1 cellular context compared by ENCODE assay signal in genomic region chr3:187139126-187139894, GRCh38.
TF ChIP-seq lines count a peak whose summit lies in the region.

Gene RPL39L, minus strand, starts transcription at chr3:187139496. Its CDS starts 18,196 bp downstream, at chr3:187121300.

TF ChIP-seq in K562, 482 proteins besides CTCF, POLR2A, EP300 and RAD21 (continued from another document and continues in another):
- TF ChIP-seq BRD9 (IDR thresholded peaks at IDR 0.05; ENCODE audit: low read depth, partially characterized antibody) (no peak), TAF1 (IDR thresholded peaks at IDR 0.05; ENCODE audit: control insufficient read depth, extremely low read depth, insufficient read depth, low read length, severe bottlenecking) (peak; percentile 73), HCFC1 (IDR thresholded peaks at IDR 0.05; ENCODE audit: low read depth, low read length) (peak; percentile 16), ARID3A (IDR thresholded peaks at IDR 0.05; ENCODE audit: borderline replicate concordance, low read depth, low read length) (no peak), ZNF311 (CRISPR knock-in tag; IDR thresholded peaks at IDR 0.05) (no peak), NR2F6 (CRISPR knock-in tag; IDR thresholded peaks at IDR 0.05) (no peak), MTF1 (CRISPR knock-in tag; IDR thresholded peaks at IDR 0.05; ENCODE audit: borderline replicate concordance) (no peak), ZNF764 (CRISPR knock-in tag; IDR thresholded peaks at IDR 0.05; ENCODE audit: low read depth) (no peak), NFATC3 (IDR thresholded peaks at IDR 0.05) (no peak), ZNF79 (CRISPR knock-in tag; IDR thresholded peaks at IDR 0.05; ENCODE audit: low read depth) (no peak), FOXK1 (CRISPR knock-in tag; IDR thresholded peaks at IDR 0.05; ENCODE audit: borderline replicate concordance) (no peak), TOE1 (IDR thresholded peaks at IDR 0.05; ENCODE audit: borderline replicate concordance) (peak; percentile 50; the same call in 1 of the 2 replicates), TOE1 (CRISPR knock-in tag; IDR thresholded peaks at IDR 0.05; ENCODE audit: borderline replicate concordance, low read depth) (no peak), RFX1 (IDR thresholded peaks at IDR 0.05) (no peak), ZNF318 (IDR thresholded peaks at IDR 0.05; ENCODE audit: borderline replicate concordance in 1 of 2, low read depth in 1 of 2) (no peak), CXXC5 (CRISPR knock-in tag; IDR thresholded peaks at IDR 0.05) (peak; percentile 88), SIRT6 (IDR thresholded peaks at IDR 0.05; ENCODE audit: low read depth, low read length) (no peak), STAT5B (CRISPR knock-in tag; IDR thresholded peaks at IDR 0.05) (no peak), GATA2 (CRISPR knock-in tag; IDR thresholded peaks at IDR 0.05) (no peak), ZSCAN32 (CRISPR knock-in tag; IDR thresholded peaks at IDR 0.05) (no peak), ZNF583 (CRISPR knock-in tag; IDR thresholded peaks at IDR 0.05) (peak; percentile 70; the same call in 1 of the 2 replicates), MECOM (CRISPR knock-in tag; IDR thresholded peaks at IDR 0.05) (no peak), HDAC2 (IDR thresholded peaks at IDR 0.05) (no peak; the same call in 1 of the 2 replicates), TBP (optimal IDR thresholded peaks at IDR 0.05; ENCODE audit: low read depth, low read length) (peak; percentile 76), TCF3 (CRISPR knock-in tag; IDR thresholded peaks at IDR 0.05) (0 out of 2 replicates have a peak, but pooled peaks have one; percentile 5), ZBTB26 (CRISPR knock-in tag; IDR thresholded peaks at IDR 0.05) (no peak), POLR3A (IDR thresholded peaks at IDR 0.05; ENCODE audit: borderline replicate concordance, extremely low read depth, insufficient read depth, insufficient read length) (no peak), PHF21A (IDR thresholded peaks at IDR 0.05; ENCODE audit: borderline replicate concordance, low read depth) (peak; percentile 76; the same call in 1 of the 2 replicates), POLR2G (IDR thresholded peaks at IDR 0.05; ENCODE audit: low read depth, low read length) (peak; percentile 96), JUND (IDR thresholded peaks at IDR 0.05; ENCODE audit: borderline replicate concordance, low read depth, low read length) (no peak), JUND (tag; IDR thresholded peaks at IDR 0.05; ENCODE audit: borderline replicate concordance, low read depth, low read length) (peak; percentile 8; the same call in 1 of the 3 replicates), C11orf30 (IDR thresholded peaks at IDR 0.05; ENCODE audit: low read depth) (peak; percentile 50)
- TF ChIP-seq, protein P1, sequence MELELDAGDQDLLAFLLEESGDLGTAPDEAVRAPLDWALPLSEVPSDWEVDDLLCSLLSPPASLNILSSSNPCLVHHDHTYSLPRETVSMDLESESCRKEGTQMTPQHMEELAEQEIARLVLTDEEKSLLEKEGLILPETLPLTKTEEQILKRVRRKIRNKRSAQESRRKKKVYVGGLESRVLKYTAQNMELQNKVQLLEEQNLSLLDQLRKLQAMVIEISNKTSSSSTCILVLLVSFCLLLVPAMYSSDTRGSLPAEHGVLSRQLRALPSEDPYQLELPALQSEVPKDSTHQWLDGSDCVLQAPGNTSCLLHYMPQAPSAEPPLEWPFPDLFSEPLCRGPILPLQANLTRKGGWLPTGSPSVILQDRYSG (tag; conservative IDR thresholded peaks at IDR 0.05; ENCODE audit: low read depth) = no peak
- TF ChIP-seq, protein P2, sequence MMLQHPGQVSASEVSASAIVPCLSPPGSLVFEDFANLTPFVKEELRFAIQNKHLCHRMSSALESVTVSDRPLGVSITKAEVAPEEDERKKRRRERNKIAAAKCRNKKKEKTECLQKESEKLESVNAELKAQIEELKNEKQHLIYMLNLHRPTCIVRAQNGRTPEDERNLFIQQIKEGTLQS (IDR thresholded peaks at IDR 0.05) = no peak
- TF ChIP-seq, protein P2 (CRISPR knock-in tag; conservative IDR thresholded peaks at IDR 0.05) = 0 out of 2 replicates have a peak, but pooled peaks have one; percentile 31
- TF ChIP-seq, protein P3, sequence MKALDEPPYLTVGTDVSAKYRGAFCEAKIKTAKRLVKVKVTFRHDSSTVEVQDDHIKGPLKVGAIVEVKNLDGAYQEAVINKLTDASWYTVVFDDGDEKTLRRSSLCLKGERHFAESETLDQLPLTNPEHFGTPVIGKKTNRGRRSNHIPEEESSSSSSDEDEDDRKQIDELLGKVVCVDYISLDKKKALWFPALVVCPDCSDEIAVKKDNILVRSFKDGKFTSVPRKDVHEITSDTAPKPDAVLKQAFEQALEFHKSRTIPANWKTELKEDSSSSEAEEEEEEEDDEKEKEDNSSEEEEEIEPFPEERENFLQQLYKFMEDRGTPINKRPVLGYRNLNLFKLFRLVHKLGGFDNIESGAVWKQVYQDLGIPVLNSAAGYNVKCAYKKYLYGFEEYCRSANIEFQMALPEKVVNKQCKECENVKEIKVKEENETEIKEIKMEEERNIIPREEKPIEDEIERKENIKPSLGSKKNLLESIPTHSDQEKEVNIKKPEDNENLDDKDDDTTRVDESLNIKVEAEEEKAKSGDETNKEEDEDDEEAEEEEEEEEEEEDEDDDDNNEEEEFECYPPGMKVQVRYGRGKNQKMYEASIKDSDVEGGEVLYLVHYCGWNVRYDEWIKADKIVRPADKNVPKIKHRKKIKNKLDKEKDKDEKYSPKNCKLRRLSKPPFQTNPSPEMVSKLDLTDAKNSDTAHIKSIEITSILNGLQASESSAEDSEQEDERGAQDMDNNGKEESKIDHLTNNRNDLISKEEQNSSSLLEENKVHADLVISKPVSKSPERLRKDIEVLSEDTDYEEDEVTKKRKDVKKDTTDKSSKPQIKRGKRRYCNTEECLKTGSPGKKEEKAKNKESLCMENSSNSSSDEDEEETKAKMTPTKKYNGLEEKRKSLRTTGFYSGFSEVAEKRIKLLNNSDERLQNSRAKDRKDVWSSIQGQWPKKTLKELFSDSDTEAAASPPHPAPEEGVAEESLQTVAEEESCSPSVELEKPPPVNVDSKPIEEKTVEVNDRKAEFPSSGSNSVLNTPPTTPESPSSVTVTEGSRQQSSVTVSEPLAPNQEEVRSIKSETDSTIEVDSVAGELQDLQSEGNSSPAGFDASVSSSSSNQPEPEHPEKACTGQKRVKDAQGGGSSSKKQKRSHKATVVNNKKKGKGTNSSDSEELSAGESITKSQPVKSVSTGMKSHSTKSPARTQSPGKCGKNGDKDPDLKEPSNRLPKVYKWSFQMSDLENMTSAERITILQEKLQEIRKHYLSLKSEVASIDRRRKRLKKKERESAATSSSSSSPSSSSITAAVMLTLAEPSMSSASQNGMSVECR (CRISPR knock-in tag; IDR thresholded peaks at IDR 0.05) = peak; percentile 64
